ENCODE assay signal across 8 cellular contexts in the genomic region with DNA sequence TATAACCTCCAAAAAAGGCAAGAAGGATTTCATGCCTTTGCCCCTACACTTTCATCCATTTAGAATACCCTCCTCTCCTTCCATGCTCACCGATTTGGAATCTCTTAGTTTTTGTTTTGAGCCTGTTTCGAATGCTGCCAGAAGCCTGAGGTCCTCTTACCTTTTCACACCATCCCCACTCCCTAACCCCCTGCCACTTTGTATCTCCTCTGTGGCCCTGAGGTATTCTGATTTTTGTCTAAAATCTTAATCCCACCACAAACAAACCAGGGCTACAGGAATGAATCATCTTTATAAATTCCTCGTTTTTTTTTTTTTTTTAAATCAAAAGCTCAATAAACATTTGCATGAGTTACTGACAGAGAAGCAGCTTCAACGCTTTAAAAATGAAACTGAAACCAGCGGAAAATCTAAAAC. TPM values are rescaled to one million over a fixed set of nuclear protein-coding genes. Genes with fewer than 3 reads are reported as not detected.
A peak's percentile ranks its signal among the peaks of the same experiment; 100 is the strongest.
DNase-seq lines count a peak whose midpoint lies in the region; ATAC-seq and TF ChIP-seq lines count a peak whose summit lies in the region.

No MANE protein-coding gene starts in this region.

- H3K27ac Mint-ChIP-seq in CD14-positive monocyte: peak overlapping the region; percentile 93 to 97 (median 95)

- H4K20me1 ChIP-seq in Karpas-422 (ENCODE audit: insufficient read depth, low read depth, low read length): peaks cover 33% of the 10 kb centered on the region

- H3K9me3 Mint-ChIP-seq in CD14-positive monocyte: peaks cover 0 to 3% (median 0%) of the 10 kb centered on the region in 7 donors

- H3K4me3 ChIP-seq in Karpas-422 (ENCODE audit: low read length) (peak overlapping the region; percentile 85), muscle layer of duodenum (ENCODE audit: low read depth in 1 of 2, low read length in 2 of 2) (peak overlapping the region; percentile 66 to 94)

- intact Hi-C loops in CD14-positive monocyte (cut with micrococcal nuclease): loop anchor here in 1 of 2 donors (5.0 kb wide), 2 partner anchors 145 to 300 kb away; partner anchors contain the start of gene STX7

- ATAC-seq in GM19455 (IDR thresholded peaks at IDR 0.05; ENCODE audit: unreplicated experiment) (peak; percentile 7), GM18873 (IDR thresholded peaks at IDR 0.05; ENCODE audit: low FRiP score, unreplicated experiment) (no peak), HG02981 (IDR thresholded peaks at IDR 0.05; ENCODE audit: unreplicated experiment) (no peak)

- H3K4me3 Mint-ChIP-seq in CD14-positive monocyte: peak overlapping the region; percentile 98 to 99

- H3K4me1 ChIP-seq in Karpas-422 (ENCODE audit: low read length): peaks cover 36% of the 10 kb centered on the region
- peaks cover 16 to 34% of the 10 kb centered on the region in 2 donors for H3K4me1 ChIP-seq in muscle layer of duodenum (ENCODE audit: control insufficient read depth in 1 of 2, insufficient read depth in 2 of 2, low read length in 2 of 2)

- H3K9me3 ChIP-seq in Karpas-422 (ENCODE audit: low read length): no peaks in the 10 kb centered on the region
- no peaks in the 10 kb centered on the region for H3K9me3 ChIP-seq in muscle layer of duodenum (ENCODE audit: control insufficient read depth in 1 of 2, low read length in 2 of 2)

- H3K27ac ChIP-seq in Karpas-422 (ENCODE audit: low read length) (peak overlapping the region; percentile 50), caudate nucleus (ENCODE audit: low read depth, low read length) (peak overlapping the region; percentile 93), muscle layer of duodenum (ENCODE audit: low read length) (peak overlapping the region; percentile 95)

- DNase-seq in CD14-positive monocyte (ENCODE audit: low spot score) (no peak), Karpas-422 (peak; percentile 79), caudate nucleus (lab: John Stamatoyannopoulos, UW) (peak in 2 of 61 donors; percentile 12 to 17), HuH-7 (ENCODE audit: low spot score) (no peak)

- H3K4me1 Mint-ChIP-seq in CD14-positive monocyte: peaks cover 27% of the 10 kb centered on the region

- no peak for TF ChIP-seq CTCF in CD14-positive monocyte (IDR thresholded peaks at IDR 0.05)

- H3K9ac ChIP-seq in Karpas-422 (ENCODE audit: low read length): peak overlapping the region; percentile 89

- peaks cover 18% of the 10 kb centered on the region for H3K79me2 ChIP-seq in Karpas-422 (ENCODE audit: low read length)

- H3K36me3 ChIP-seq in Karpas-422 (ENCODE audit: insufficient read depth, low read length) (peaks cover 32% of the 10 kb centered on the region), muscle layer of duodenum (ENCODE audit: control insufficient read depth in 1 of 2, insufficient read depth in 2 of 2, low read length in 2 of 2) (peaks cover 16 to 21% of the 10 kb centered on the region in 2 donors)

- peak overlapping the region; percentile 78 for H3K4me2 ChIP-seq in Karpas-422 (ENCODE audit: low read depth, low read length, poor library complexity, severe bottlenecking)

- H3K36me3 Mint-ChIP-seq in CD14-positive monocyte: peaks cover 21 to 23% of the 10 kb centered on the region in 2 donors

- H3K27me3 Mint-ChIP-seq in CD14-positive monocyte (ENCODE audit: low read depth in 3 of 3): peaks cover 5 to 7% (median 5%) of the 10 kb centered on the region in 3 donors

- H3K9me2 ChIP-seq in Karpas-422 (replicated peaks; ENCODE audit: insufficient read depth, low read length): no peaks in the 10 kb centered on the region

- peak overlapping the region; percentile 73 for H2AFZ ChIP-seq in Karpas-422 (ENCODE audit: low read length)

- no peaks in the 10 kb centered on the region for H3K27me3 ChIP-seq in Karpas-422 (ENCODE audit: low read length)
- no peaks in the 10 kb centered on the region for H3K27me3 ChIP-seq in muscle layer of duodenum (ENCODE audit: low read depth, low read length)

RNA-seq across cellular contexts. Expression of gene RPS12, which starts 1.6 kb away (rescaled TPM):
- polyA plus RNA-seq in CD14-positive monocyte: 100 to 1,000 TPM; 599 to 618 TPM
- total RNA-seq in Karpas-422 (2014; rRNA removed; shearing (Covaris generic); ENCODE audit: low replicate concordance): 1,944 and 3,479 TPM in 2 replicates

RNA-seq across cellular contexts. Expression of gene SLC18B1, which starts 14.3 kb away (rescaled TPM):
- polyA plus RNA-seq in CD14-positive monocyte: 10 to 100 TPM; 24.8 to 36.6 TPM
- 0.60 and 0.72 TPM in 2 replicates for total RNA-seq in Karpas-422 (2014; rRNA removed; shearing (Covaris generic); ENCODE audit: low replicate concordance)

RNA-seq across cellular contexts. Expression of gene VNN2, which starts 55.1 kb away (rescaled TPM):
- 100 to 1,000 TPM; 359 to 394 TPM for polyA plus RNA-seq in CD14-positive monocyte
- 43.4 and 48.9 TPM in 2 replicates for total RNA-seq in Karpas-422 (2014; rRNA removed; shearing (Covaris generic); ENCODE audit: low replicate concordance)
